Comparison of ENCODE assay signal across 1 cellular context in the genomic region with DNA sequence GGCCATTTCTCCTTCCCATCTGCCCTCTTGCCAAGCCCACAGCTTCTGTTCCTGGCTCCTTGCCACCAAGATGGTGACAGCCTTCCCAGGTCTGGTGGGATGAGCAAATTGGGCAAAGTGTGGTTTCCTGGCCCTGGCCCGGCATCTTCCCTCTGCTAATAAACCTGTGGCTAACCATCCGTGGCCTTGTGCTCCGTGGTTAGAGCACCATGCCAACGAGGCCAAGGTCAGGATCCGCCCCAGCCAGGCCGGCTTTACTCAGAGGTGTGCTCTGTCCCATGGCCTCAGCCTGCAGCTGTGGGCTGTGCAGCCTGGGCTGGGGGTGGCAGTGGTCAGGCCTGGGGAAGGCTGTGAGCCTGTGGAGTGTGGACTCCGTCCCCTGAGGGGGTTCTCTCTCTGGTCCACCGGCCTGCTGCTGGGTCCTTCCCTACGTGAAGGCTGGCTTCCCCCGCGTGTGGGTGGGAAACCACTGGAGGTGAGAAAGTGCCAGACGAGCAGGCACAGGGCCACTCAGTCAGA.
A peak's percentile ranks its signal among the peaks of the same experiment; 100 is the strongest.
TF ChIP-seq lines count a peak whose summit lies in the region.

No MANE protein-coding gene starts in this region.

TF ChIP-seq in K562, 482 proteins besides CTCF, POLR2A, EP300 and RAD21 (continued from another document and continues in another):
- TF ChIP-seq ZBTB17 (CRISPR knock-in tag; IDR thresholded peaks at IDR 0.05) = 0 out of 2 replicates have a peak, but pooled peaks have one; percentile 25
- TF ChIP-seq, protein P1, sequence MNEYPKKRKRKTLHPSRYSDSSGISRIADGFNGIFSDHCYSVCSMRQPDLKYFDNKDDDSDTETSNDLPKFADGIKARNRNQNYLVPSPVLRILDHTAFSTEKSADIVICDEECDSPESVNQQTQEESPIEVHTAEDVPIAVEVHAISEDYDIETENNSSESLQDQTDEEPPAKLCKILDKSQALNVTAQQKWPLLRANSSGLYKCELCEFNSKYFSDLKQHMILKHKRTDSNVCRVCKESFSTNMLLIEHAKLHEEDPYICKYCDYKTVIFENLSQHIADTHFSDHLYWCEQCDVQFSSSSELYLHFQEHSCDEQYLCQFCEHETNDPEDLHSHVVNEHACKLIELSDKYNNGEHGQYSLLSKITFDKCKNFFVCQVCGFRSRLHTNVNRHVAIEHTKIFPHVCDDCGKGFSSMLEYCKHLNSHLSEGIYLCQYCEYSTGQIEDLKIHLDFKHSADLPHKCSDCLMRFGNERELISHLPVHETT (CRISPR knock-in tag; conservative IDR thresholded peaks at IDR 0.05 in 1 of 2, IDR thresholded peaks at IDR 0.05 in 1 of 2) = no peak
- no peak for TF ChIP-seq BHLHE40 (IDR thresholded peaks at IDR 0.05; ENCODE audit: low read length)
- TF ChIP-seq ZNF717 (CRISPR knock-in tag; IDR thresholded peaks at IDR 0.05) = no peak
- no peak for TF ChIP-seq CBFA2T3 (IDR thresholded peaks at IDR 0.05)
- TF ChIP-seq ZNF232 (CRISPR knock-in tag; IDR thresholded peaks at IDR 0.05) = no peak
- TF ChIP-seq SAFB2 (IDR thresholded peaks at IDR 0.05; ENCODE audit: borderline replicate concordance, low read depth, low read length, severe bottlenecking) = no peak
- TF ChIP-seq, protein P2, sequence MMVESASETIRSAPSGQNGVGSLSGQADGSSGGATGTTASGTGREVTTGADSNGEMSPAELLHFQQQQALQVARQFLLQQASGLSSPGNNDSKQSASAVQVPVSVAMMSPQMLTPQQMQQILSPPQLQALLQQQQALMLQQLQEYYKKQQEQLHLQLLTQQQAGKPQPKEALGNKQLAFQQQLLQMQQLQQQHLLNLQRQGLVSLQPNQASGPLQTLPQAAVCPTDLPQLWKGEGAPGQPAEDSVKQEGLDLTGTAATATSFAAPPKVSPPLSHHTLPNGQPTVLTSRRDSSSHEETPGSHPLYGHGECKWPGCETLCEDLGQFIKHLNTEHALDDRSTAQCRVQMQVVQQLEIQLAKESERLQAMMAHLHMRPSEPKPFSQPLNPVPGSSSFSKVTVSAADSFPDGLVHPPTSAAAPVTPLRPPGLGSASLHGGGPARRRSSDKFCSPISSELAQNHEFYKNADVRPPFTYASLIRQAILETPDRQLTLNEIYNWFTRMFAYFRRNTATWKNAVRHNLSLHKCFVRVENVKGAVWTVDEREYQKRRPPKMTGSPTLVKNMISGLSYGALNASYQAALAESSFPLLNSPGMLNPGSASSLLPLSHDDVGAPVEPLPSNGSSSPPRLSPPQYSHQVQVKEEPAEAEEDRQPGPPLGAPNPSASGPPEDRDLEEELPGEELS (CRISPR knock-in tag; IDR thresholded peaks at IDR 0.05; ENCODE audit: borderline replicate concordance) = no peak
- TF ChIP-seq, protein P3, sequence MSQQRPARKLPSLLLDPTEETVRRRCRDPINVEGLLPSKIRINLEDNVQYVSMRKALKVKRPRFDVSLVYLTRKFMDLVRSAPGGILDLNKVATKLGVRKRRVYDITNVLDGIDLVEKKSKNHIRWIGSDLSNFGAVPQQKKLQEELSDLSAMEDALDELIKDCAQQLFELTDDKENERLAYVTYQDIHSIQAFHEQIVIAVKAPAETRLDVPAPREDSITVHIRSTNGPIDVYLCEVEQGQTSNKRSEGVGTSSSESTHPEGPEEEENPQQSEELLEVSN (IDR thresholded peaks at IDR 0.05; ENCODE audit: borderline replicate concordance in 1 of 2, extremely low read depth in 1 of 2, insufficient read depth in 1 of 2, insufficient read length in 1 of 2, low read depth in 1 of 2, low read length in 1 of 2, poor library complexity in 1 of 2, severe bottlenecking in 1 of 2) = peak; percentile 29 to 49
- no peak for TF ChIP-seq TEAD2 (tag; IDR thresholded peaks at IDR 0.05)
- 0 out of 2 replicates have a peak, but pooled peaks have one; percentile 47 for TF ChIP-seq E2F3 (CRISPR knock-in tag; IDR thresholded peaks at IDR 0.05)
- TF ChIP-seq BRD9 (IDR thresholded peaks at IDR 0.05; ENCODE audit: low read depth, partially characterized antibody) = no peak
- no peak for TF ChIP-seq POLR2H (tag; IDR thresholded peaks at IDR 0.05; ENCODE audit: low read depth)
- no peak for TF ChIP-seq MAZ (CRISPR knock-in tag; conservative IDR thresholded peaks at IDR 0.05 in 1 of 2, IDR thresholded peaks at IDR 0.05 in 1 of 2)
- TF ChIP-seq WHSC1 (IDR thresholded peaks at IDR 0.05; ENCODE audit: low read length) = peak; percentile 47
- TF ChIP-seq ETV1 (tag; conservative IDR thresholded peaks at IDR 0.05; ENCODE audit: low read depth) = no peak
- TF ChIP-seq ZNF253 (CRISPR knock-in tag; conservative IDR thresholded peaks at IDR 0.05) = no peak
- TF ChIP-seq, protein P4, sequence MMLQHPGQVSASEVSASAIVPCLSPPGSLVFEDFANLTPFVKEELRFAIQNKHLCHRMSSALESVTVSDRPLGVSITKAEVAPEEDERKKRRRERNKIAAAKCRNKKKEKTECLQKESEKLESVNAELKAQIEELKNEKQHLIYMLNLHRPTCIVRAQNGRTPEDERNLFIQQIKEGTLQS (IDR thresholded peaks at IDR 0.05) = no peak
- TF ChIP-seq, protein P4 (CRISPR knock-in tag; conservative IDR thresholded peaks at IDR 0.05) = no peak
- 0 out of 2 replicates have a peak, but pooled peaks have one; percentile 19 for TF ChIP-seq JUNB (CRISPR knock-in tag; conservative IDR thresholded peaks at IDR 0.05)
- TF ChIP-seq ETV6 (IDR thresholded peaks at IDR 0.05; ENCODE audit: borderline replicate concordance in 1 of 2, low read depth in 2 of 2, low read length in 1 of 2) = no peak
- no peak for TF ChIP-seq ETV6 (CRISPR knock-in tag; IDR thresholded peaks at IDR 0.05; ENCODE audit: borderline replicate concordance)
- TF ChIP-seq BRCA1 (IDR thresholded peaks at IDR 0.05) = no peak
- TF ChIP-seq BRCA1 (CRISPR knock-in tag; IDR thresholded peaks at IDR 0.05) = 0 out of 2 replicates have a peak, but pooled peaks have one; percentile 56
- no peak for TF ChIP-seq MTA2 (IDR thresholded peaks at IDR 0.05; ENCODE audit: low read depth)
- TF ChIP-seq DPF2 (IDR thresholded peaks at IDR 0.05) = no peak
- no peak for TF ChIP-seq SMAD1 (IDR thresholded peaks at IDR 0.05; ENCODE audit: low read depth, low read length, partially characterized antibody)
- no peak for TF ChIP-seq MEIS2 (IDR thresholded peaks at IDR 0.05; ENCODE audit: partially characterized antibody)
- TF ChIP-seq, protein P5, sequence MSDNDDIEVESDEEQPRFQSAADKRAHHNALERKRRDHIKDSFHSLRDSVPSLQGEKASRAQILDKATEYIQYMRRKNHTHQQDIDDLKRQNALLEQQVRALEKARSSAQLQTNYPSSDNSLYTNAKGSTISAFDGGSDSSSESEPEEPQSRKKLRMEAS (CRISPR knock-in tag; IDR thresholded peaks at IDR 0.05) = peak; percentile 18; the same call in 1 of the 2 replicates
- peak in 1 of 2 experiments; percentile 72; a peak in 1 of 4 replicates for TF ChIP-seq FOXA3 (CRISPR knock-in tag; conservative IDR thresholded peaks at IDR 0.05 in 1 of 2, IDR thresholded peaks at IDR 0.05 in 1 of 2)
- TF ChIP-seq, protein P6, sequence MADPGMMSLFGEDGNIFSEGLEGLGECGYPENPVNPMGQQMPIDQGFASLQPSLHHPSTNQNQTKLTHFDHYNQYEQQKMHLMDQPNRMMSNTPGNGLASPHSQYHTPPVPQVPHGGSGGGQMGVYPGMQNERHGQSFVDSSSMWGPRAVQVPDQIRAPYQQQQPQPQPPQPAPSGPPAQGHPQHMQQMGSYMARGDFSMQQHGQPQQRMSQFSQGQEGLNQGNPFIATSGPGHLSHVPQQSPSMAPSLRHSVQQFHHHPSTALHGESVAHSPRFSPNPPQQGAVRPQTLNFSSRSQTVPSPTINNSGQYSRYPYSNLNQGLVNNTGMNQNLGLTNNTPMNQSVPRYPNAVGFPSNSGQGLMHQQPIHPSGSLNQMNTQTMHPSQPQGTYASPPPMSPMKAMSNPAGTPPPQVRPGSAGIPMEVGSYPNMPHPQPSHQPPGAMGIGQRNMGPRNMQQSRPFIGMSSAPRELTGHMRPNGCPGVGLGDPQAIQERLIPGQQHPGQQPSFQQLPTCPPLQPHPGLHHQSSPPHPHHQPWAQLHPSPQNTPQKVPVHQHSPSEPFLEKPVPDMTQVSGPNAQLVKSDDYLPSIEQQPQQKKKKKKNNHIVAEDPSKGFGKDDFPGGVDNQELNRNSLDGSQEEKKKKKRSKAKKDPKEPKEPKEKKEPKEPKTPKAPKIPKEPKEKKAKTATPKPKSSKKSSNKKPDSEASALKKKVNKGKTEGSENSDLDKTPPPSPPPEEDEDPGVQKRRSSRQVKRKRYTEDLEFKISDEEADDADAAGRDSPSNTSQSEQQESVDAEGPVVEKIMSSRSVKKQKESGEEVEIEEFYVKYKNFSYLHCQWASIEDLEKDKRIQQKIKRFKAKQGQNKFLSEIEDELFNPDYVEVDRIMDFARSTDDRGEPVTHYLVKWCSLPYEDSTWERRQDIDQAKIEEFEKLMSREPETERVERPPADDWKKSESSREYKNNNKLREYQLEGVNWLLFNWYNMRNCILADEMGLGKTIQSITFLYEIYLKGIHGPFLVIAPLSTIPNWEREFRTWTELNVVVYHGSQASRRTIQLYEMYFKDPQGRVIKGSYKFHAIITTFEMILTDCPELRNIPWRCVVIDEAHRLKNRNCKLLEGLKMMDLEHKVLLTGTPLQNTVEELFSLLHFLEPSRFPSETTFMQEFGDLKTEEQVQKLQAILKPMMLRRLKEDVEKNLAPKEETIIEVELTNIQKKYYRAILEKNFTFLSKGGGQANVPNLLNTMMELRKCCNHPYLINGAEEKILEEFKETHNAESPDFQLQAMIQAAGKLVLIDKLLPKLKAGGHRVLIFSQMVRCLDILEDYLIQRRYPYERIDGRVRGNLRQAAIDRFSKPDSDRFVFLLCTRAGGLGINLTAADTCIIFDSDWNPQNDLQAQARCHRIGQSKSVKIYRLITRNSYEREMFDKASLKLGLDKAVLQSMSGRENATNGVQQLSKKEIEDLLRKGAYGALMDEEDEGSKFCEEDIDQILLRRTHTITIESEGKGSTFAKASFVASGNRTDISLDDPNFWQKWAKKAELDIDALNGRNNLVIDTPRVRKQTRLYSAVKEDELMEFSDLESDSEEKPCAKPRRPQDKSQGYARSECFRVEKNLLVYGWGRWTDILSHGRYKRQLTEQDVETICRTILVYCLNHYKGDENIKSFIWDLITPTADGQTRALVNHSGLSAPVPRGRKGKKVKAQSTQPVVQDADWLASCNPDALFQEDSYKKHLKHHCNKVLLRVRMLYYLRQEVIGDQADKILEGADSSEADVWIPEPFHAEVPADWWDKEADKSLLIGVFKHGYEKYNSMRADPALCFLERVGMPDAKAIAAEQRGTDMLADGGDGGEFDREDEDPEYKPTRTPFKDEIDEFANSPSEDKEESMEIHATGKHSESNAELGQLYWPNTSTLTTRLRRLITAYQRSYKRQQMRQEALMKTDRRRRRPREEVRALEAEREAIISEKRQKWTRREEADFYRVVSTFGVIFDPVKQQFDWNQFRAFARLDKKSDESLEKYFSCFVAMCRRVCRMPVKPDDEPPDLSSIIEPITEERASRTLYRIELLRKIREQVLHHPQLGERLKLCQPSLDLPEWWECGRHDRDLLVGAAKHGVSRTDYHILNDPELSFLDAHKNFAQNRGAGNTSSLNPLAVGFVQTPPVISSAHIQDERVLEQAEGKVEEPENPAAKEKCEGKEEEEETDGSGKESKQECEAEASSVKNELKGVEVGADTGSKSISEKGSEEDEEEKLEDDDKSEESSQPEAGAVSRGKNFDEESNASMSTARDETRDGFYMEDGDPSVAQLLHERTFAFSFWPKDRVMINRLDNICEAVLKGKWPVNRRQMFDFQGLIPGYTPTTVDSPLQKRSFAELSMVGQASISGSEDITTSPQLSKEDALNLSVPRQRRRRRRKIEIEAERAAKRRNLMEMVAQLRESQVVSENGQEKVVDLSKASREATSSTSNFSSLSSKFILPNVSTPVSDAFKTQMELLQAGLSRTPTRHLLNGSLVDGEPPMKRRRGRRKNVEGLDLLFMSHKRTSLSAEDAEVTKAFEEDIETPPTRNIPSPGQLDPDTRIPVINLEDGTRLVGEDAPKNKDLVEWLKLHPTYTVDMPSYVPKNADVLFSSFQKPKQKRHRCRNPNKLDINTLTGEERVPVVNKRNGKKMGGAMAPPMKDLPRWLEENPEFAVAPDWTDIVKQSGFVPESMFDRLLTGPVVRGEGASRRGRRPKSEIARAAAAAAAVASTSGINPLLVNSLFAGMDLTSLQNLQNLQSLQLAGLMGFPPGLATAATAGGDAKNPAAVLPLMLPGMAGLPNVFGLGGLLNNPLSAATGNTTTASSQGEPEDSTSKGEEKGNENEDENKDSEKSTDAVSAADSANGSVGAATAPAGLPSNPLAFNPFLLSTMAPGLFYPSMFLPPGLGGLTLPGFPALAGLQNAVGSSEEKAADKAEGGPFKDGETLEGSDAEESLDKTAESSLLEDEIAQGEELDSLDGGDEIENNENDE (IDR thresholded peaks at IDR 0.05; ENCODE audit: low read depth, low read length) = no peak
- no peak for TF ChIP-seq ZNF699 (CRISPR knock-in tag; IDR thresholded peaks at IDR 0.05; ENCODE audit: insufficient replicate concordance)
- peak; percentile 45 for TF ChIP-seq RBFOX2 (IDR thresholded peaks at IDR 0.05; ENCODE audit: low read depth, low read length)
- TF ChIP-seq SNRNP70 (optimal IDR thresholded peaks at IDR 0.05; ENCODE audit: low read depth, low read length) = no peak
- 0 out of 2 replicates have a peak, but pooled peaks have one; percentile 32 for TF ChIP-seq ZNF76 (CRISPR knock-in tag; IDR thresholded peaks at IDR 0.05; ENCODE audit: borderline replicate concordance)
- TF ChIP-seq, protein P7, sequence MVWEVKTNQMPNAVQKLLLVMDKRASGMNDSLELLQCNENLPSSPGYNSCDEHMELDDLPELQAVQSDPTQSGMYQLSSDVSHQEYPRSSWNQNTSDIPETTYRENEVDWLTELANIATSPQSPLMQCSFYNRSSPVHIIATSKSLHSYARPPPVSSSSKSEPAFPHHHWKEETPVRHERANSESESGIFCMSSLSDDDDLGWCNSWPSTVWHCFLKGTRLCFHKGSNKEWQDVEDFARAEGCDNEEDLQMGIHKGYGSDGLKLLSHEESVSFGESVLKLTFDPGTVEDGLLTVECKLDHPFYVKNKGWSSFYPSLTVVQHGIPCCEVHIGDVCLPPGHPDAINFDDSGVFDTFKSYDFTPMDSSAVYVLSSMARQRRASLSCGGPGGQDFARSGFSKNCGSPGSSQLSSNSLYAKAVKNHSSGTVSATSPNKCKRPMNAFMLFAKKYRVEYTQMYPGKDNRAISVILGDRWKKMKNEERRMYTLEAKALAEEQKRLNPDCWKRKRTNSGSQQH (CRISPR knock-in tag; IDR thresholded peaks at IDR 0.05) = no peak
- no peak for TF ChIP-seq CREB1 (IDR thresholded peaks at IDR 0.05)
- no peak for TF ChIP-seq CREB1 (CRISPR knock-in tag; IDR thresholded peaks at IDR 0.05)
- TF ChIP-seq SRSF9 (IDR thresholded peaks at IDR 0.05; ENCODE audit: borderline replicate concordance, low read depth, low read length) = no peak
- TF ChIP-seq, protein P8, sequence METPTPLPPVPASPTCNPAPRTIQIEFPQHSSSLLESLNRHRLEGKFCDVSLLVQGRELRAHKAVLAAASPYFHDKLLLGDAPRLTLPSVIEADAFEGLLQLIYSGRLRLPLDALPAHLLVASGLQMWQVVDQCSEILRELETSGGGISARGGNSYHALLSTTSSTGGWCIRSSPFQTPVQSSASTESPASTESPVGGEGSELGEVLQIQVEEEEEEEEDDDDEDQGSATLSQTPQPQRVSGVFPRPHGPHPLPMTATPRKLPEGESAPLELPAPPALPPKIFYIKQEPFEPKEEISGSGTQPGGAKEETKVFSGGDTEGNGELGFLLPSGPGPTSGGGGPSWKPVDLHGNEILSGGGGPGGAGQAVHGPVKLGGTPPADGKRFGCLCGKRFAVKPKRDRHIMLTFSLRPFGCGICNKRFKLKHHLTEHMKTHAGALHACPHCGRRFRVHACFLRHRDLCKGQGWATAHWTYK (CRISPR knock-in tag; IDR thresholded peaks at IDR 0.05) = peak; percentile 95
- 0 out of 2 replicates have a peak, but pooled peaks have one; percentile 18 for TF ChIP-seq ZNF12 (CRISPR knock-in tag; IDR thresholded peaks at IDR 0.05)
- no peak for TF ChIP-seq ZNF785 (CRISPR knock-in tag; IDR thresholded peaks at IDR 0.05)
- TF ChIP-seq HMGN3 (IDR thresholded peaks at IDR 0.05; ENCODE audit: borderline replicate concordance, extremely low read depth, insufficient read length, low read depth, low read length) = no peak
